In genomic region chr3:124770341-124771082, GRCh38 we compare ENCODE assay signal across 11 cellular contexts. TPM values are rescaled to one million over a fixed set of nuclear protein-coding genes. Genes with fewer than 3 reads are reported as not detected.
DNase-seq lines count a peak whose midpoint lies in the region; ATAC-seq and TF ChIP-seq lines count a peak whose summit lies in the region.
"Had no signal": no experiment of that assay in that cellular context is flagged by ENCODE, and none has a peak within 500 bp of the region (broad histone marks: within the 10 kb centered on the region; RNA-seq: fewer than 3 reads in every experiment).

No MANE protein-coding gene starts in this region.

- DNase-seq in LHCN-M2 (ENCODE audit: low read depth) (peak; percentile 71), adipocyte (ENCODE audit: low read depth) (peak; percentile 18), left ventricle myocardium superior (peak; percentile 83), spleen (peak; percentile 68), HK-2 (ENCODE audit: unreplicated experiment) (no peak), NOMO-1 treated with DMSO at 0.1 percent for 48 hours (lab: John Stamatoyannopoulos, UW; ENCODE audit: unreplicated experiment) (no peak)
- DNase-seq: activated naive CD4-positive, alpha-beta T cell treated with Interleukin-2 at 50 U/mL for 16 hours; NCI-H2171; stimulated activated CD4-positive, alpha-beta T cell treated with anti-CD3 and anti-CD28 coated beads, Interleukin-4, amount 100 ng/mL, for 1 hour had no signal

- H3K36me3 ChIP-seq in adipocyte (ENCODE audit: control insufficient read depth, insufficient read depth, low read length, severe bottlenecking) (peaks cover 60% of the 10 kb centered on the region), spleen (peaks cover 0 to 36% (median 5%) of the 10 kb centered on the region in 6 donors)

- WGBS in spleen, 5 donors: 69 to 83% (median 73%) methylated on average over 8 to 10 of the region's 10 CpGs

- H3K9ac ChIP-seq in adipocyte (ENCODE audit: low read length): no peak overlapping the region

- no peak for TF ChIP-seq POLR2A in spleen (IDR thresholded peaks at IDR 0.05)

- H3K4me1 ChIP-seq in adipocyte (ENCODE audit: control insufficient read depth, insufficient read depth, low read length) (peaks cover 44% of the 10 kb centered on the region), spleen (peaks cover 11 to 53% (median 30%) of the 10 kb centered on the region in 6 donors)

- peak; percentile 75 for ATAC-seq in left ventricle myocardium superior
- ATAC-seq in GM19463 (IDR thresholded peaks at IDR 0.05; ENCODE audit: unreplicated experiment): no peak
- no peak for ATAC-seq in GM18909 (IDR thresholded peaks at IDR 0.05; ENCODE audit: poor library complexity, unreplicated experiment)

- H3K9me3 ChIP-seq in adipocyte (ENCODE audit: control insufficient read depth, low read length) (no peaks in the 10 kb centered on the region), spleen (no peaks in the 10 kb centered on the region)

- H3K27ac ChIP-seq in spleen: peak overlapping the region in 4 of 8 donors; percentile 9 to 70 (median 39)

- no peak for TF ChIP-seq CTCF in spleen (IDR thresholded peaks at IDR 0.05 in 8 of 11, conservative IDR thresholded peaks at IDR 0.05 in 3 of 11)

- intact Hi-C loops in left ventricle myocardium superior (cut with micrococcal nuclease) (loop anchor here (5.0 kb wide), 1 partner anchor 117 kb away; the partner anchor contains the start of gene ITGB5), spleen (cut with DNase I; ENCODE audit: low total_unique reads) (no loop called here)

- H3K27me3 ChIP-seq in adipocyte (replicated peaks; ENCODE audit: control insufficient read depth, insufficient read depth, low read length): no peaks in the 10 kb centered on the region
- peaks cover 0 to 11% (median 0%) of the 10 kb centered on the region in 7 donors for H3K27me3 ChIP-seq in spleen (replicated peaks in 1 of 7)

- no peak overlapping the region for H3K4me3 ChIP-seq in adipocyte (ENCODE audit: low read length)
- H3K4me3 ChIP-seq in spleen: no peak overlapping the region

RNA-seq across cellular contexts. Expression of gene UMPS, which starts 40.3 kb away (rescaled TPM):
- total RNA-seq in LHCN-M2 (2014; rRNA removed): 31.7 and 39.3 TPM in 2 replicates
- 20.7 TPM for polyA plus RNA-seq in LHCN-M2 (2012)
- 7.1 TPM for total RNA-seq in left ventricle myocardium superior
- total RNA-seq in spleen: 10 to 100 TPM; 21.9 to 41.8 (median 26.7) TPM
- 10 to 100 TPM; 11.2 to 39.8 (median 17.6) TPM for polyA plus RNA-seq in spleen

Comparison
In these comparisons a context has a peak if more than half of its experiments do, and no peak if none do; other contexts are left out.
1. DNase-seq: peak in LHCN-M2 (single experiment), adipocyte (single experiment), left ventricle myocardium superior (single experiment) and spleen (single experiment); none in HK-2 (single experiment) and NOMO-1 treated with DMSO at 0.1 percent for 48 hours (single experiment).